Comparison of ENCODE assay signal across 7 cellular contexts in genomic region chr5:67657055-67657454, GRCh38.
"Had no signal": no experiment of that assay in that cellular context is flagged by ENCODE, and none has a peak within 500 bp of the region (broad histone marks: within the 10 kb centered on the region; RNA-seq: fewer than 3 reads in every experiment).

No MANE protein-coding gene starts in this region.

- ATAC-seq: GM23338, HepG2 had no signal

- DNase-seq: H9, HCEC 1CT, KG1 had no signal

- FAIRE-seq: H1, H54, HepG2 had no signal
